23 cellular contexts compared by ENCODE assay signal in the genomic region with DNA sequence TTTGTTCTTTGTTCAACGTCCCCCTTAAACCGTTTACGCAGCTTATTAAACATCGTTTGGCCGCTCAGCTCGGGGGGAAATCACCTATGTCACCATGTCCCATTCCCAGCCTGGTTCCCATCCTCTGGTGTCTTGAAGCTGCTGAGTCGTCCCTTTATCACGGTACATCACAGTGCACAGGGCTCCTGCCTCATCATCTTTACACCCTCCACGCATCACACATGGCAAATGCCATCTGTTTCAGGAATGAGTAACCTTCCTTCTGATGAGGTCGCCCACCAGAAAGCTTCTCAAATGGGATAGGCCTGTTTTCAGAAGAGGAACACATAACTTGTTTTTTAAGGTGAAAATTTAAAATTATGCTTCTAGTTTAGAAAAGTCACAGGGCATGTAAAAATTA. TPM values are rescaled to one million over a fixed set of nuclear protein-coding genes. Genes with fewer than 3 reads are reported as not detected.
DNase-seq lines count a peak whose midpoint lies in the region; ATAC-seq, FAIRE-seq and TF ChIP-seq lines count a peak whose summit lies in the region.
"Had no signal": no experiment of that assay in that cellular context is flagged by ENCODE, and none has a peak within 500 bp of the region (broad histone marks: within the 10 kb centered on the region; RNA-seq: fewer than 3 reads in every experiment).

No MANE protein-coding gene starts in this region.

- peaks cover 16% of the 10 kb centered on the region for H3K36me3 ChIP-seq in MG63

- H3K4me2 ChIP-seq in A549: no peak overlapping the region
- H3K4me2 ChIP-seq: BLaER1 treated with 17β-estradiol and CSF1 and Interleukin-3, amounts not matched to agents 10 nM and 100 nM; SK-N-SH had no signal

- peaks cover 20% of the 10 kb centered on the region for H3K36me3 Mint-ChIP-seq in activated T-helper 1 cell treated with anti-CD3 and anti-CD28 coated beads, Interleukin-12 subunit alpha, Interleukin-12 subunit beta, Interleukin-2, Interleukin-4 antibody, amounts not matched to agents 30 ng/mL and 10 ng/mL and 1 ng/mL, durations not matched to agents 14 hours and 24 hours and 36 hours (ENCODE audit: low read depth)

- H3K27me3 ChIP-seq in MG63: peaks cover 4% of the 10 kb centered on the region

- peaks cover 9% of the 10 kb centered on the region for H3K27me3 Mint-ChIP-seq in activated T-helper 1 cell treated with anti-CD3 and anti-CD28 coated beads, Interleukin-12 subunit alpha, Interleukin-12 subunit beta, Interleukin-2, Interleukin-4 antibody, amounts not matched to agents 30 ng/mL and 10 ng/mL and 1 ng/mL, durations not matched to agents 14 hours and 24 hours and 36 hours (ENCODE audit: insufficient read depth)

- no peak overlapping the region for H3K4me3 Mint-ChIP-seq in activated T-helper 1 cell treated with anti-CD3 and anti-CD28 coated beads, Interleukin-12 subunit alpha, Interleukin-12 subunit beta, Interleukin-2, Interleukin-4 antibody, amounts not matched to agents 30 ng/mL and 10 ng/mL and 1 ng/mL, durations not matched to agents 14 hours and 24 hours and 36 hours
- H3K4me3 Mint-ChIP-seq: CD4-positive, alpha-beta memory T cell; H9 had no signal

- no peak for TF ChIP-seq EP300 in A549 (IDR thresholded peaks at IDR 0.05)

- no peak overlapping the region for H3K27ac Mint-ChIP-seq in activated T-helper 1 cell treated with anti-CD3 and anti-CD28 coated beads, Interleukin-12 subunit alpha, Interleukin-12 subunit beta, Interleukin-2, Interleukin-4 antibody, amounts not matched to agents 30 ng/mL and 10 ng/mL and 1 ng/mL, durations not matched to agents 14 hours and 24 hours and 36 hours
- H3K27ac Mint-ChIP-seq: H9 had no signal

- H3K9me3 Mint-ChIP-seq in activated T-helper 1 cell treated with anti-CD3 and anti-CD28 coated beads, Interleukin-12 subunit alpha, Interleukin-12 subunit beta, Interleukin-2, Interleukin-4 antibody, amounts not matched to agents 30 ng/mL and 10 ng/mL and 1 ng/mL, durations not matched to agents 14 hours and 24 hours and 36 hours: no peaks in the 10 kb centered on the region
- H3K9me3 Mint-ChIP-seq: CD4-positive, alpha-beta memory T cell; H9 had no signal

- TF ChIP-seq CTCF in A549 (IDR thresholded peaks at IDR 0.05) (no peak), fibroblast of mammary gland (conservative IDR thresholded peaks at IDR 0.05; ENCODE audit: control insufficient read depth, insufficient read depth, low read depth, low read length) (no peak)

- no peaks in the 10 kb centered on the region for H3K4me1 Mint-ChIP-seq in activated T-helper 1 cell treated with anti-CD3 and anti-CD28 coated beads, Interleukin-12 subunit alpha, Interleukin-12 subunit beta, Interleukin-2, Interleukin-4 antibody, amounts not matched to agents 30 ng/mL and 10 ng/mL and 1 ng/mL, durations not matched to agents 14 hours and 24 hours and 36 hours (ENCODE audit: low read depth)
- H3K4me1 Mint-ChIP-seq: CD4-positive, alpha-beta memory T cell had no signal

- H3K4me1 ChIP-seq in A549: no peaks in the 10 kb centered on the region
- H3K4me1 ChIP-seq: BLaER1 treated with 17β-estradiol and CSF1 and Interleukin-3, amounts not matched to agents 10 nM and 100 nM; Caco-2 had no signal

- no peak for TF ChIP-seq RAD21 in A549 (conservative IDR thresholded peaks at IDR 0.05 in 1 of 2, IDR thresholded peaks at IDR 0.05 in 1 of 2)

- CTCF ChIA-PET in A549 (lab: Yijun Ruan, JAX): interaction anchor here (1.1 kb wide), 1 partner anchor 78 kb away, joined by 3 read pairs; no protein-coding TSS in a partner anchor

- 81% methylated on average over 10 of the region's 10 CpGs for WGBS in A549 (ENCODE audit: missing lambda C conversion rate)

- no peak for ATAC-seq in A549
- ATAC-seq in HG02981 (IDR thresholded peaks at IDR 0.05; ENCODE audit: unreplicated experiment): no peak
- no peak for ATAC-seq in GM18907 (IDR thresholded peaks at IDR 0.05; ENCODE audit: unreplicated experiment)

- no peak for FAIRE-seq in A549 (lab: Jason Lieb, UNC)
- FAIRE-seq: GM18507, GM19239 had no signal

- POLR2A ChIA-PET in A549 (lab: Yijun Ruan, JAX): no interaction called here

- H3K4me3 ChIP-seq in A549 (no peak overlapping the region), fibroblast of mammary gland (ENCODE audit: control insufficient read depth, low read depth, low read length) (no peak overlapping the region), MG63 (no peak overlapping the region)
- H3K4me3 ChIP-seq: BLaER1 treated with 17β-estradiol and CSF1 and Interleukin-3, amounts not matched to agents 10 nM and 100 nM had no signal

- intact Hi-C loops in activated T-helper 1 cell treated with anti-CD3 and anti-CD28 coated beads, Interleukin-12 subunit alpha, Interleukin-12 subunit beta, Interleukin-2, Interleukin-4 antibody, amounts not matched to agents 30 ng/mL and 10 ng/mL and 1 ng/mL, durations not matched to agents 14 hours and 24 hours and 36 hours (cut with micrococcal nuclease): no loop called here

- no peaks in the 10 kb centered on the region for H3K9me3 ChIP-seq in A549
- H3K9me3 ChIP-seq in MG63: no peaks in the 10 kb centered on the region
- H3K9me3 ChIP-seq: BLaER1 treated with 17β-estradiol and CSF1 and Interleukin-3, amounts not matched to agents 10 nM and 100 nM; Caco-2; SK-N-SH had no signal

- TF ChIP-seq POLR2A in A549 (IDR thresholded peaks at IDR 0.05; ENCODE audit: low read length): no peak

- no peak overlapping the region for H3K27ac ChIP-seq in A549
- H3K27ac ChIP-seq: BLaER1 treated with 17β-estradiol and CSF1 and Interleukin-3, amounts not matched to agents 10 nM and 100 nM had no signal

- no peak for DNase-seq in A549 (ENCODE audit: low read depth in 1 of 2, low spot score in 1 of 2)
- peak; percentile 64 for DNase-seq in Ammon's horn (ENCODE audit: low spot score)
- DNase-seq in NCI-H2171 (lab: John Stamatoyannopoulos, UW): peak; percentile 30
- DNase-seq in fibroblast of mammary gland (ENCODE audit: low read depth): peak; percentile 20
- DNase-seq in MG63: no peak
- no peak for DNase-seq in activated T-helper 1 cell treated with anti-CD3 and anti-CD28 coated beads, Interleukin-12 subunit alpha, Interleukin-12 subunit beta, Interleukin-2, Interleukin-4 antibody, amounts not matched to agents 30 ng/mL and 10 ng/mL and 1 ng/mL, durations not matched to agents 14 hours and 24 hours and 36 hours (ENCODE audit: low spot score)
- DNase-seq: ACHN; Caco-2; CD4-positive, alpha-beta memory T cell; GDM1; H9; NCI-H1092; NCI-H1436; NCI-H2029; NCI-H69; SIG-M5; SK-N-SH; T-helper 2 cell had no signal

TF ChIP-seq in A549, 52 proteins besides CTCF, POLR2A, EP300 and RAD21:
- TF ChIP-seq MAFK (IDR thresholded peaks at IDR 0.05; ENCODE audit: partially characterized antibody) (peak; percentile 40), KDM1A (IDR thresholded peaks at IDR 0.05; ENCODE audit: low read depth) (no peak), HOXB5 (CRISPR knock-in tag; IDR thresholded peaks at IDR 0.05) (no peak), TFCP2L1 (CRISPR knock-in tag; IDR thresholded peaks at IDR 0.05) (no peak)

RNA-seq across cellular contexts. Expression of a gene that starts 7.9 kb away (rescaled TPM):
- polyA plus RNA-seq in A549 (2011; rRNA removed) (0.26 and 0.29 TPM in 2 replicates), A549 (2017; fragmentation: RNase III; extraction: RNeasy Plus Mini Kit Qiagen cat#74134 plus additional on column Dnase treatment) (0.14 to 0.38 TPM (median 0.20 TPM) in 3 replicates)
- polyA plus RNA-seq in A549 (2012; cell fraction: cytosol; rRNA removed): 0.16 and 0.22 TPM in 2 replicates
- polyA plus RNA-seq in A549 (2012; cell fraction: nucleus; rRNA removed): 0.20 and 0.40 TPM in 2 replicates
- polyA minus RNA-seq in A549 (2011; rRNA and poly(A)+ RNA removed): 0.19 and 0.21 TPM in 2 replicates
- total RNA-seq in MG63 (2014; rRNA removed; shearing (Covaris generic); ENCODE audit: low replicate concordance): not detected in 2 replicates
- total RNA-seq in activated T-helper 1 cell treated with anti-CD3 and anti-CD28 coated beads, Interleukin-12 subunit alpha, Interleukin-12 subunit beta, Interleukin-2, Interleukin-4 antibody, amounts not matched to agents 30 ng/mL and 10 ng/mL and 1 ng/mL, durations not matched to agents 14 hours and 24 hours and 36 hours: 0.08 TPM in 1 of 2 replicates, not detected in the other
- total RNA-seq: CD4-positive, alpha-beta memory T cell had no signal
- polyA plus RNA-seq: CD4-positive, alpha-beta memory T cell had no signal

RNA-seq across cellular contexts. Expression of a gene that starts 28.0 kb away (rescaled TPM):
- polyA plus RNA-seq in A549 (2011; rRNA removed): 41.1 and 52.3 TPM in 2 replicates
- polyA plus RNA-seq in A549 (2012; cell fraction: cytosol; rRNA removed): 9.1 and 9.4 TPM in 2 replicates
- polyA plus RNA-seq in A549 (2012; cell fraction: nucleus; rRNA removed): 2.5 and 2.6 TPM in 2 replicates
- polyA plus RNA-seq in A549 (2017; fragmentation: RNase III; extraction: RNeasy Plus Mini Kit Qiagen cat#74134 plus additional on column Dnase treatment): 13.3 to 13.8 TPM (median 13.5 TPM) in 3 replicates
- polyA minus RNA-seq in A549 (2011; rRNA and poly(A)+ RNA removed): 14.0 and 17.6 TPM in 2 replicates
- total RNA-seq in MG63 (2014; rRNA removed; shearing (Covaris generic); ENCODE audit: low replicate concordance): 8.1 and 10.8 TPM in 2 replicates
- 29.9 and 31.5 TPM in 2 replicates for total RNA-seq in activated T-helper 1 cell treated with anti-CD3 and anti-CD28 coated beads, Interleukin-12 subunit alpha, Interleukin-12 subunit beta, Interleukin-2, Interleukin-4 antibody, amounts not matched to agents 30 ng/mL and 10 ng/mL and 1 ng/mL, durations not matched to agents 14 hours and 24 hours and 36 hours

RNA-seq across cellular contexts. Expression of a gene that starts 28.0 kb away (rescaled TPM):
- 107 and 115 TPM in 2 replicates for polyA plus RNA-seq in A549 (2011; rRNA removed)
- polyA plus RNA-seq in A549 (2012; cell fraction: cytosol; rRNA removed): 49.0 and 52.1 TPM in 2 replicates
- 22.6 and 38.4 TPM in 2 replicates for polyA plus RNA-seq in A549 (2012; cell fraction: nucleus; rRNA removed)
- polyA plus RNA-seq in A549 (2017; fragmentation: RNase III; extraction: RNeasy Plus Mini Kit Qiagen cat#74134 plus additional on column Dnase treatment): 62.5 to 71.5 TPM (median 63.6 TPM) in 3 replicates
- polyA minus RNA-seq in A549 (2011; rRNA and poly(A)+ RNA removed): 53.4 and 80.2 TPM in 2 replicates
- 45.9 and 62.5 TPM in 2 replicates for total RNA-seq in MG63 (2014; rRNA removed; shearing (Covaris generic); ENCODE audit: low replicate concordance)
- total RNA-seq in activated T-helper 1 cell treated with anti-CD3 and anti-CD28 coated beads, Interleukin-12 subunit alpha, Interleukin-12 subunit beta, Interleukin-2, Interleukin-4 antibody, amounts not matched to agents 30 ng/mL and 10 ng/mL and 1 ng/mL, durations not matched to agents 14 hours and 24 hours and 36 hours: 58.8 and 66.0 TPM in 2 replicates

Comparison
In these comparisons a context has a peak if more than half of its experiments do, and no peak if none do; other contexts are left out.
1. DNase-seq: peak in Ammon's horn (single experiment), NCI-H2171 (single experiment) and fibroblast of mammary gland (single experiment); none in A549 (0 of 2), MG63 (single experiment) and activated T-helper 1 cell treated with anti-CD3 and anti-CD28 coated beads, Interleukin-12 subunit alpha, Interleukin-12 subunit beta, Interleukin-2, Interleukin-4 antibody, amounts not matched to agents 30 ng/mL and 10 ng/mL and 1 ng/mL, durations not matched to agents 14 hours and 24 hours and 36 hours (single experiment).